In the genomic region with DNA sequence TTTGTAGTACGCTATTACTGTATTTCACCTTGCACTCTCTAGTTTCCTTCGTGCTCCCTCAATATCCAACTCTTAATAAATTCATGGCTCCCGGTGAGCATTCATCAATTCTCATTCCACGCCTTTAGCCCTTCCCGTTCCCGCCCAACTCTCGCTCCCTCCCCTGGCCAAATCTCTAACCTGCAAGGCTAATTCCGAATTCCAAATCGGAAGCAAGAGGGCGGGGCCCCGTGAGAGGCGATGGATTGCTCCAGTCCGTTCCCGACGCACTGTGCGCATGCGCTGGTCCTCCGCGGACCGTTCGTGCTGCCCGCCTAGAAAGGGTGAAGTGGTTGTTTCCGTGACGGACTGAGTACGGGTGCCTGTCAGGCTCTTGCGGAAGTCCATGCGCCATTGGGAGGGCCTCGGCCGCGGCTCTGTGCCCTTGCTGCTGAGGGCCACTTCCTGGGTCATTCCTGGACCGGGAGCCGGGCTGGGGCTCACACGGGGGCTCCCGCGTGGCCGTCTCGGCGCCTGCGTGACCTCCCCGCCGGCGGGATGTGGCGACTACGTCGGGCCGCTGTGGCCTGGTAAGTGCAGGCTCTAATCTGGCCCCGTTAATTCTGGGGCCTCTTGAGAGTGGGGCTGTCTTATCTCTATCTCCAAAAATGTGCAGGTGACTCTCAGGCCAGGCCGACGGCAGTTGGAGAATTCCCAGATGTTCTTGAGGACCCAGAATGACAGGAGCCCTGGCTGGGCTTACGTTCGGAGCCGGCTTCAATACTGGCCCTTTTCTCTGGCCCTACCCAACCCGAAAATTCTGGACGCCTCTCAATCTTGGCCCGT, we compare ENCODE assay signal across 7 cellular contexts. TPM values are rescaled to one million over a fixed set of nuclear protein-coding genes. Genes with fewer than 3 reads are reported as not detected.
DNase-seq lines count a peak whose midpoint lies in the region; ATAC-seq and TF ChIP-seq lines count a peak whose summit lies in the region.

TSS of gene OPA1 (plus strand) at position 368 of the 825 bp plus-strand sequence. CDS start at position 538, 170 bp downstream.

- peak within 1 kb of the TSS; percentile 95 for H3K4me3 ChIP-seq in astrocyte of the cerebellum (ENCODE audit: low read depth, low read length)

- DNase-seq in NCI-H2029 treated with DMSO at 0.1 percent for 48 hours (lab: John Stamatoyannopoulos, UW) (peak; percentile 95), T-helper 9 cell (peak; percentile 73), astrocyte of the cerebellum (ENCODE audit: low read depth) (peak; percentile 98), hepatic stellate cell (ENCODE audit: low spot score) (peak; percentile 93), renal cortical epithelial cell (ENCODE audit: low read depth) (peak; percentile 96)

- in situ Hi-C loops in astrocyte of the cerebellum (cut with HindIII; ENCODE audit: low sequenced_read_pairs) = no loop called here

- TF ChIP-seq CTCF in astrocyte of the cerebellum (IDR thresholded peaks at IDR 0.05; ENCODE audit: low read depth, low read length, missing control alignments) = peak; percentile 34

- ATAC-seq in GM18508 (IDR thresholded peaks at IDR 0.05; ENCODE audit: insufficient read depth, unreplicated experiment) (peak; percentile 96), HG03025 (IDR thresholded peaks at IDR 0.05; ENCODE audit: low FRiP score, unreplicated experiment) (peak; percentile 94)

RNA-seq across cellular contexts. Expression of gene OPA1, which starts in this region (rescaled TPM):
- 77.3 and 87.4 TPM in 2 replicates for total RNA-seq in renal cortical epithelial cell

Comparison
In these comparisons a context has a peak if more than half of its experiments do, and no peak if none do; other contexts are left out.
1. Peak in every context shown above with its lines: DNase-seq, ATAC-seq and H3K4me3 ChIP-seq.